1 cellular context compared by ENCODE assay signal in the genomic region with DNA sequence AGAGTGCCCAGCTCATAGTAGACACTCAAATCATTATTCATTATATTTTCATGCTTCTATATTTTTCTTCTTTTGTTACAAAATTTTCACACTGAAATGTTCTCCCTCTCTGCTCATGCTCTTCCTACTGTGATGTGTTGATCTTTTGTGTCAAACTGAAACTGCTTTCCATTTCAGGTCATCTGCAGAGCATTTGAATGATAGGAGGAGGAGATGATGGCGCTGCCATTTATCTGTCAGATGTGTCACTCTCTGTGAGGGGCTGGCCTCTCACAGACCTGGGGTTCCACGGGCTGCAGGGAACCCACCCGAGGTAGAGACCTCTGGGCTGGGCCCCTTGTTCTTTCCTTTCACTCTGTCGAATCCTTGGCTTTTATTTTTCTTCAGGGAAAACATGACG.
TF ChIP-seq lines count a peak whose summit lies in the region.

No MANE protein-coding gene starts in this region.

TF ChIP-seq in A549, 52 proteins besides CTCF, POLR2A, EP300 and RAD21 (continued from another document):
- TF ChIP-seq, protein P1, sequence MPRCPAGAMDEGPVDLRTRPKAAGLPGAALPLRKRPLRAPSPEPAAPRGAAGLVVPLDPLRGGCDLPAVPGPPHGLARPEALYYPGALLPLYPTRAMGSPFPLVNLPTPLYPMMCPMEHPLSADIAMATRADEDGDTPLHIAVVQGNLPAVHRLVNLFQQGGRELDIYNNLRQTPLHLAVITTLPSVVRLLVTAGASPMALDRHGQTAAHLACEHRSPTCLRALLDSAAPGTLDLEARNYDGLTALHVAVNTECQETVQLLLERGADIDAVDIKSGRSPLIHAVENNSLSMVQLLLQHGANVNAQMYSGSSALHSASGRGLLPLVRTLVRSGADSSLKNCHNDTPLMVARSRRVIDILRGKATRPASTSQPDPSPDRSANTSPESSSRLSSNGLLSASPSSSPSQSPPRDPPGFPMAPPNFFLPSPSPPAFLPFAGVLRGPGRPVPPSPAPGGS (IDR thresholded peaks at IDR 0.05), result no peak
- no peak for TF ChIP-seq EHMT2 (IDR thresholded peaks at IDR 0.05; ENCODE audit: low read depth)
